13 cellular contexts compared by ENCODE assay signal in the genomic region with DNA sequence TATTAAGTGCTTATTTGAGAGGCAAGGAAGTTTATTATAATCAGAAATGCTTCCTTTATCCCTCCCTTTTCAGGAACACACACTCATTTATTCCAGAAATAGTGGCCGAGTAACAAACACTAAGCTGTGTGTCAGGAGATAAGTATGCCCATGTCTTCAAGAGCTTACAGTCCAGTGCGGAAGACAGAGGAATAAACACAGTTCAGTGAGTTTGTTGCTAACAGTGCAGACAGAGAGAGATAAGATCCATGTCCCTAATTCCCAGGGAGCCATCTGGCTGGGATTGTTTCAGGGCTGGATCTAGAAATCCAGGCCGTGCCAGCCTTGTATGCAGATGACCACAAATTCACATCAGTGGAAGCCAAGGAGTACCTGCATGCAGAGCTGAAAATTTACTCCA.
DNase-seq lines count a peak whose midpoint lies in the region; ATAC-seq, FAIRE-seq and TF ChIP-seq lines count a peak whose summit lies in the region.
"Had no signal": no experiment of that assay in that cellular context is flagged by ENCODE, and none has a peak within 500 bp of the region (broad histone marks: within the 10 kb centered on the region; RNA-seq: fewer than 3 reads in every experiment).

No MANE protein-coding gene starts in this region.

- TF ChIP-seq CTCF in keratinocyte (optimal IDR thresholded peaks at IDR 0.05 in 1 of 3, IDR thresholded peaks at IDR 0.05 in 1 of 3, conservative IDR thresholded peaks at IDR 0.05 in 1 of 3; ENCODE audit: extremely low read depth in 1 of 3, insufficient read depth in 2 of 3, low read length in 3 of 3) (no peak), thoracic aorta (IDR thresholded peaks at IDR 0.05) (no peak)

- no peak overlapping the region for H3K4me3 ChIP-seq in keratinocyte (ENCODE audit: control insufficient read depth in 2 of 3, extremely low read depth in 1 of 3, insufficient read depth in 2 of 3, low read depth in 1 of 3, low read length in 3 of 3)
- no peak overlapping the region for H3K4me3 ChIP-seq in thoracic aorta
- H3K4me3 ChIP-seq: psoas muscle, SK-N-MC had no signal

- H3K4me1 ChIP-seq in keratinocyte (ENCODE audit: control insufficient read depth, extremely low read depth, insufficient read depth, low read length) (peaks cover 34% of the 10 kb centered on the region), thoracic aorta (ENCODE audit: control insufficient read depth in 1 of 2, low read depth in 2 of 2) (peaks cover 66 to 91% of the 10 kb centered on the region in 2 donors)

- no peak overlapping the region for H3K9ac ChIP-seq in keratinocyte (ENCODE audit: control insufficient read depth, extremely low read depth, insufficient read depth, low read length)

- H3K27ac ChIP-seq in keratinocyte (ENCODE audit: control insufficient read depth, insufficient read depth, low read length) (no peak overlapping the region), thoracic aorta (peak overlapping the region; percentile 85 to 91)
- H3K27ac ChIP-seq: psoas muscle, SK-N-MC had no signal

- no peak overlapping the region for H2AFZ ChIP-seq in keratinocyte (ENCODE audit: control insufficient read depth, low read length)

- H3K9me1 ChIP-seq in keratinocyte (ENCODE audit: control insufficient read depth, extremely low read depth, insufficient read depth, low read length): no peaks in the 10 kb centered on the region

- H3K27me3 ChIP-seq in keratinocyte (ENCODE audit: control insufficient read depth, extremely low read depth, insufficient read depth, low read length) (no peaks in the 10 kb centered on the region), thoracic aorta (replicated peaks; ENCODE audit: insufficient read depth) (no peaks in the 10 kb centered on the region)

- H3K9me3 ChIP-seq in keratinocyte (ENCODE audit: control insufficient read depth, low read depth, low read length) (no peaks in the 10 kb centered on the region), thoracic aorta (no peaks in the 10 kb centered on the region)
- H3K9me3 ChIP-seq: psoas muscle had no signal

- peak; percentile 63 for ATAC-seq in thoracic aorta (ENCODE audit: insufficient number of reproducible peaks, low FRiP score, low read depth)
- no peak for ATAC-seq in stimulated activated naive CD8-positive, alpha-beta T cell treated with anti-CD3 and anti-CD28 coated beads, Interleukin-15, Interleukin-2, amounts not matched to agents 100 U/mL and 50 U/mL, for 24 hours
- ATAC-seq: activated CD8-positive, alpha-beta T cell treated with anti-CD3 and anti-CD28 coated beads, Interleukin-2, amount 10 ng/mL, durations not matched to agents 7 days and 5 days had no signal

- DNase-seq in HCEC 1CT: peak; percentile 75
- peak; percentile 17 for DNase-seq in cerebellum (ENCODE audit: low spot score)
- DNase-seq in keratinocyte (ENCODE audit: low read depth, low spot score): no peak
- DNase-seq in thoracic aorta (ENCODE audit: low spot score): no peak
- no peak for DNase-seq in NK-92 (lab: John Stamatoyannopoulos, UW; ENCODE audit: unreplicated experiment)
- DNase-seq in stimulated activated naive CD8-positive, alpha-beta T cell treated with anti-CD3 and anti-CD28 coated beads, Interleukin-15, Interleukin-2, amounts not matched to agents 100 U/mL and 50 U/mL, for 24 hours: no peak
- no peak for DNase-seq in SIG-M5 (lab: John Stamatoyannopoulos, UW)
- DNase-seq in SHP77 treated with DMSO at 0.1 percent for 48 hours (lab: John Stamatoyannopoulos, UW): no peak
- DNase-seq: activated CD8-positive, alpha-beta T cell treated with anti-CD3 and anti-CD28 coated beads, Interleukin-2, amount 10 ng/mL, durations not matched to agents 7 days and 5 days; GDM1; NCI-H2081; psoas muscle had no signal

- H3K4me2 ChIP-seq in keratinocyte (ENCODE audit: control insufficient read depth, extremely low read depth, insufficient read depth, low read depth, low read length): peak overlapping the region; percentile 4

- FAIRE-seq in keratinocyte (lab: Jason Lieb, UNC): no peak

- H3K36me3 ChIP-seq in keratinocyte (ENCODE audit: control insufficient read depth in 2 of 2, extremely low read depth in 1 of 2, insufficient read depth in 2 of 2, low read length in 2 of 2) (no peaks in the 10 kb centered on the region), thoracic aorta (no peaks in the 10 kb centered on the region)

- no peaks in the 10 kb centered on the region for H4K20me1 ChIP-seq in keratinocyte (ENCODE audit: control insufficient read depth, extremely low read depth, insufficient read depth, low read length)

- H3K79me2 ChIP-seq in keratinocyte (ENCODE audit: control insufficient read depth, insufficient read depth, low read length): no peaks in the 10 kb centered on the region

- dilution Hi-C loops in keratinocyte (cut with MboI; ENCODE audit: extremely low pct_ligation_motif_present, low sequenced_read_pairs): no loop called here

Comparison
In these comparisons a context has a peak if more than half of its experiments do, and no peak if none do; other contexts are left out.
1. DNase-seq: peak in HCEC 1CT (single experiment) and cerebellum (single experiment); none in keratinocyte (single experiment), thoracic aorta (single experiment), NK-92 (single experiment), stimulated activated naive CD8-positive, alpha-beta T cell treated with anti-CD3 and anti-CD28 coated beads, Interleukin-15, Interleukin-2, amounts not matched to agents 100 U/mL and 50 U/mL, for 24 hours (single experiment), SIG-M5 (single experiment) and SHP77 treated with DMSO at 0.1 percent for 48 hours (single experiment).